Comparison of ENCODE assay signal across 1 cellular context in the genomic region with DNA sequence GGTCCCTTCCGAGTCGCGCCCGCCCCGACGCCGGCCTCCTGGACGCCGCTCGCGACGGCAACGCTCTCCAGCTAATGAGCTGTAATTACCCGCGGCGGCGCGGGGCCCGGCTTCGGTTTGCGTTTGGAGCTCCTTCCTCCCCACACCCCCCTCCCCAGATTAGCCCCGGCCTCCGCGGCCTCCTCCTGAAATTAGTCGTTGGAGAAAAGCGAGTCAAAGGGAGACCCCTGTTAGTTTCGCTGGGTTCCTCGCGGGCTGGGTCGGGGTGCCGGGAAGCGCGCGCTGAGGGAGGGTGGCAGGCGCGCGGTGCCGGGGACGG.
TF ChIP-seq lines count a peak whose summit lies in the region.

No MANE protein-coding gene starts in this region.

TF ChIP-seq in HEK293, 187 proteins besides CTCF, POLR2A, EP300 and RAD21 (continued from another document):
- peak; percentile 42 for TF ChIP-seq PRDM10 (tag by site-specific recombination; IDR thresholded peaks at IDR 0.05)
- TF ChIP-seq ZNF223 (tag by site-specific recombination; IDR thresholded peaks at IDR 0.05), result no peak
- TF ChIP-seq ZNF394 (tag by site-specific recombination; IDR thresholded peaks at IDR 0.05; ENCODE audit: borderline replicate concordance), result 0 out of 2 replicates have a peak, but pooled peaks have one; percentile 5
TF ChIP-seq in HEK293: peak in this region for 4.
